In genomic region chr1:50970927-50971582, GRCh38 we compare ENCODE assay signal across 8 cellular contexts. TPM values are rescaled to one million over a fixed set of nuclear protein-coding genes. Genes with fewer than 3 reads are reported as not detected.
A peak's percentile ranks its signal among the peaks of the same experiment; 100 is the strongest.
DNase-seq lines count a peak whose midpoint lies in the region; ATAC-seq and TF ChIP-seq lines count a peak whose summit lies in the region.

No MANE protein-coding gene starts in this region.

- H3K27me3 Mint-ChIP-seq in activated T-cell treated with anti-CD3 and anti-CD28 coated beads, Interleukin-2, amount 50 U/mL, for 72 hours (ENCODE audit: low read depth): peaks cover 38% of the 10 kb centered on the region
- H3K27me3 Mint-ChIP-seq in progenitor cell of endocrine pancreas: peaks cover 85% of the 10 kb centered on the region

- H3K79me2 ChIP-seq in hepatocyte: no peaks in the 10 kb centered on the region

- H3K27ac ChIP-seq in SK-N-MC (peak overlapping the region; percentile 93), hepatocyte (no peak overlapping the region), transverse colon (peak overlapping the region; percentile 97 to 99 (median 98))

- no peaks in the 10 kb centered on the region for H3K9me3 Mint-ChIP-seq in activated T-cell treated with anti-CD3 and anti-CD28 coated beads, Interleukin-2, amount 50 U/mL, for 72 hours
- H3K9me3 Mint-ChIP-seq in progenitor cell of endocrine pancreas (ENCODE audit: low read depth): no peaks in the 10 kb centered on the region

- H3K27ac Mint-ChIP-seq in activated T-cell treated with anti-CD3 and anti-CD28 coated beads, Interleukin-2, amount 50 U/mL, for 72 hours: no peak overlapping the region
- no peak overlapping the region for H3K27ac Mint-ChIP-seq in progenitor cell of endocrine pancreas

- H3K9ac ChIP-seq in SK-N-MC (ENCODE audit: insufficient read length): peak overlapping the region; percentile 90

- H3K36me3 Mint-ChIP-seq in activated T-cell treated with anti-CD3 and anti-CD28 coated beads, Interleukin-2, amount 50 U/mL, for 72 hours (ENCODE audit: insufficient read depth in 2 of 2): peaks cover 4 to 6% of the 10 kb centered on the region in 2 donors
- no peaks in the 10 kb centered on the region for H3K36me3 Mint-ChIP-seq in progenitor cell of endocrine pancreas (ENCODE audit: insufficient read depth)

- no peak for TF ChIP-seq POLR2A in transverse colon (IDR thresholded peaks at IDR 0.05)

- no peaks in the 10 kb centered on the region for H3K9me2 ChIP-seq in hepatocyte (replicated peaks; ENCODE audit: insufficient read depth)

- TF ChIP-seq EP300 in transverse colon (IDR thresholded peaks at IDR 0.05; ENCODE audit: low read depth): no peak

- intact Hi-C loops in transverse colon (cut with DNase I; ENCODE audit: low total_unique reads): no loop called here

- no peaks in the 10 kb centered on the region for H4K20me1 ChIP-seq in hepatocyte (ENCODE audit: insufficient read depth, poor library complexity, severe bottlenecking)

- H3K4me1 ChIP-seq in hepatocyte (ENCODE audit: insufficient read depth) (peaks cover 9% of the 10 kb centered on the region), transverse colon (peaks cover 0 to 39% (median 13%) of the 10 kb centered on the region in 4 donors)

- H3K4me1 Mint-ChIP-seq in activated T-cell treated with anti-CD3 and anti-CD28 coated beads, Interleukin-2, amount 50 U/mL, for 72 hours (ENCODE audit: low read depth): peaks cover 36% of the 10 kb centered on the region
- peaks cover 6% of the 10 kb centered on the region for H3K4me1 Mint-ChIP-seq in progenitor cell of endocrine pancreas (ENCODE audit: low read depth)

- H3K4me3 ChIP-seq in SK-N-MC (peak overlapping the region; percentile 82), hepatocyte (peak overlapping the region; percentile 71), transverse colon (peak overlapping the region; percentile 9 to 92 (median 92))

- TF ChIP-seq CTCF in hepatocyte (IDR thresholded peaks at IDR 0.05; ENCODE audit: poor library complexity): no peak
- no peak for TF ChIP-seq CTCF in transverse colon (IDR thresholded peaks at IDR 0.05)
- no peak for TF ChIP-seq CTCF in progenitor cell of endocrine pancreas (IDR thresholded peaks at IDR 0.05; ENCODE audit: unreplicated experiment)

- in situ Hi-C loops in transverse colon (cut with MboI; ENCODE audit: low pct_ligation_motif_present in 1 of 4, low pct_unique_long_range_greater_than_20kb in 1 of 4, low sequenced_read_pairs in 3 of 4): no loop called here

- DNase-seq in activated T-cell treated with anti-CD3 and anti-CD28 coated beads, Interleukin-2, amount 50 U/mL, for 72 hours: no peak
- DNase-seq in activated T-cell treated with anti-CD3 and anti-CD28 coated beads, Interleukin-2, amount 50 U/mL, for 1 hour: no peak
- DNase-seq in SK-N-MC (ENCODE audit: low read depth, low spot score) (no peak), hepatocyte (ENCODE audit: low spot score) (no peak), transverse colon (no peak), progenitor cell of endocrine pancreas (ENCODE audit: low spot score, unreplicated experiment) (no peak)
- no peak for DNase-seq in activated effector memory CD4-positive, alpha-beta T cell treated with Interleukin-2 at 50 U/mL for 16 hours
- DNase-seq in stimulated activated naive CD4-positive, alpha-beta T cell treated with Interleukin-2 at 50 U/mL for 16 hours (lab: John Stamatoyannopoulos, UW): no peak

- H3K27me3 ChIP-seq in hepatocyte (peaks cover 65% of the 10 kb centered on the region), transverse colon (no peaks in the 10 kb centered on the region)

- WGBS in hepatocyte (ENCODE audit: low lambda C conversion rate, missing lambda C conversion rate): 31% methylated on average over 7 of the region's 7 CpGs
- 21 to 23% methylated on average over 7 of the region's 7 CpGs for WGBS in transverse colon (ENCODE audit: low coverage in 1 of 2), 2 donors

- no peak for ATAC-seq in activated T-cell treated with anti-CD3 and anti-CD28 coated beads, Interleukin-2, amount 50 U/mL, for 72 hours (replicated peaks in 1 of 2)

- H2AFZ ChIP-seq in hepatocyte: no peak overlapping the region

- H3K36me3 ChIP-seq in SK-N-MC (ENCODE audit: insufficient read depth, low read length): peaks cover 21% of the 10 kb centered on the region
- H3K36me3 ChIP-seq in hepatocyte (replicated peaks; ENCODE audit: insufficient read depth, low read depth): no peaks in the 10 kb centered on the region
- H3K36me3 ChIP-seq in transverse colon: no peaks in the 10 kb centered on the region

- no peaks in the 10 kb centered on the region for H3K9me3 ChIP-seq in SK-N-MC (ENCODE audit: low read depth, low read length)
- no peaks in the 10 kb centered on the region for H3K9me3 ChIP-seq in hepatocyte (ENCODE audit: low read depth)
- H3K9me3 ChIP-seq in transverse colon: no peaks in the 10 kb centered on the region

- peak overlapping the region; percentile 98 for H3K4me2 ChIP-seq in hepatocyte

- H3K4me3 Mint-ChIP-seq in activated T-cell treated with anti-CD3 and anti-CD28 coated beads, Interleukin-2, amount 50 U/mL, for 72 hours: peak overlapping the region; percentile 93 to 97
- no peak overlapping the region for H3K4me3 Mint-ChIP-seq in progenitor cell of endocrine pancreas (ENCODE audit: low read depth)

RNA-seq across cellular contexts. Expression of gene CDKN2C, which starts 1.0 kb away (rescaled TPM):
- total RNA-seq in activated T-cell treated with anti-CD3 and anti-CD28 coated beads, Interleukin-2, amount 50 U/mL, for 72 hours: 10 to 100 TPM; 11.2 to 13.7 TPM
- total RNA-seq in hepatocyte (2.8 and 4.5 TPM in 2 replicates), transverse colon (10 to 100 TPM in 1 of 4 donors, 1 to 10 TPM in 2, not detected in 1; 6.7 to 10.3 (median 7.4) TPM), progenitor cell of endocrine pancreas (0.26 and 0.33 TPM in 2 replicates)
- polyA plus RNA-seq in hepatocyte: 2.2 and 3.2 TPM in 2 replicates

RNA-seq across cellular contexts. Expression of gene FAF1, which starts 11.0 kb away (rescaled TPM):
- total RNA-seq in activated T-cell treated with anti-CD3 and anti-CD28 coated beads, Interleukin-2, amount 50 U/mL, for 72 hours: 10 to 100 TPM; 65.7 to 83.0 TPM
- total RNA-seq in hepatocyte (35.5 and 54.0 TPM in 2 replicates), transverse colon (10 to 100 TPM; 25.1 to 74.6 (median 37.2) TPM), progenitor cell of endocrine pancreas (49.0 and 55.4 TPM in 2 replicates)
- 25.7 and 36.2 TPM in 2 replicates for polyA plus RNA-seq in hepatocyte
